ENCODE assay signal across 8 cellular contexts in genomic region chr3:125052671-125053303, GRCh38. TPM values are rescaled to one million over a fixed set of nuclear protein-coding genes. Genes with fewer than 3 reads are reported as not detected.
A peak's percentile ranks its signal among the peaks of the same experiment; 100 is the strongest.
DNase-seq lines count a peak whose midpoint lies in the region; ATAC-seq, FAIRE-seq and TF ChIP-seq lines count a peak whose summit lies in the region.

No MANE protein-coding gene starts in this region.

- peaks cover 0 to 44% (median 10%) of the 10 kb centered on the region in 11 experiments; a peak in 9 of 22 replicates for H4K20me1 ChIP-seq in BLaER1 treated with 17β-estradiol and CSF1 and Interleukin-3, amounts not matched to agents 10 nM and 100 nM
- peaks cover 67% of the 10 kb centered on the region for H4K20me1 ChIP-seq in astrocyte (ENCODE audit: insufficient read depth, low read length)

- H3K9me3 Mint-ChIP-seq in HFFc6 (no peaks in the 10 kb centered on the region), astrocyte (ENCODE audit: unreplicated experiment) (no peaks in the 10 kb centered on the region)

- peak; percentile 87 for DNase-seq in HFFc6
- DNase-seq in astrocyte (ENCODE audit: low read depth), result peak; percentile 92
- peak; percentile 40 to 78 for DNase-seq in lung microvascular endothelial cell (ENCODE audit: low read depth in 2 of 2)
- DNase-seq in urothelium cell line (ENCODE audit: low spot score), result peak; percentile 56
- no peak for DNase-seq in H7

- peaks cover 39% of the 10 kb centered on the region for H3K36me3 Mint-ChIP-seq in HFFc6 (ENCODE audit: low read depth)
- peaks cover 7% of the 10 kb centered on the region for H3K36me3 Mint-ChIP-seq in astrocyte (ENCODE audit: low read depth, unreplicated experiment)

- H3K27me3 Mint-ChIP-seq in HFFc6 (ENCODE audit: insufficient read depth) (peaks cover 4% of the 10 kb centered on the region), astrocyte (ENCODE audit: low read depth, unreplicated experiment) (no peaks in the 10 kb centered on the region)

- no peak overlapping the region for H2AFZ ChIP-seq in astrocyte (ENCODE audit: low read depth, low read length)

- H3K9me3 ChIP-seq in BLaER1 treated with 17β-estradiol and CSF1 and Interleukin-3, amounts not matched to agents 10 nM and 100 nM (replicated peaks in 1 of 11), result no peaks in the 10 kb centered on the region
- H3K9me3 ChIP-seq in astrocyte (ENCODE audit: insufficient read depth, low read depth, low read length), result no peaks in the 10 kb centered on the region

- peak overlapping the region in 5 of 11 experiments; percentile 13 to 47 (median 37); a peak in 7 of 22 replicates for H3K27ac ChIP-seq in BLaER1 treated with 17β-estradiol and CSF1 and Interleukin-3, amounts not matched to agents 10 nM and 100 nM
- peak overlapping the region; percentile 93 for H3K27ac ChIP-seq in astrocyte (ENCODE audit: low read depth, low read length)

- H3K79me2 ChIP-seq in astrocyte (ENCODE audit: insufficient read depth, low read length), result peaks cover 63% of the 10 kb centered on the region

- H3K9ac ChIP-seq in BLaER1 treated with 17β-estradiol and CSF1 and Interleukin-3, amounts not matched to agents 10 nM and 100 nM, result peak overlapping the region in 9 of 11 experiments; percentile 27 to 53 (median 46); a peak in 15 of 22 replicates
- peak overlapping the region; percentile 94 for H3K9ac ChIP-seq in astrocyte (ENCODE audit: low read length)

- no peak for ATAC-seq in GM21447 (IDR thresholded peaks at IDR 0.05; ENCODE audit: unreplicated experiment)
- no peak for ATAC-seq in GM19455 (IDR thresholded peaks at IDR 0.05; ENCODE audit: unreplicated experiment)

- H3K4me2 ChIP-seq in BLaER1 treated with 17β-estradiol and CSF1 and Interleukin-3, amounts not matched to agents 10 nM and 100 nM, result peak overlapping the region; percentile 88 to 100 (median 98)
- peak overlapping the region; percentile 89 for H3K4me2 ChIP-seq in astrocyte (ENCODE audit: low read length)

- H3K4me1 ChIP-seq in BLaER1 treated with 17β-estradiol and CSF1 and Interleukin-3, amounts not matched to agents 10 nM and 100 nM, result peaks cover 43 to 61% (median 57%) of the 10 kb centered on the region in 10 experiments
- peaks cover 53% of the 10 kb centered on the region for H3K4me1 ChIP-seq in astrocyte (ENCODE audit: insufficient read depth, low read length)

- H3K36me3 ChIP-seq in BLaER1 treated with 17β-estradiol and CSF1 and Interleukin-3, amounts not matched to agents 10 nM and 100 nM, result 0 out of 22 replicates have a peak, but pooled peaks cover 0 to 4% (median 0%) of the 10 kb centered on the region in 11 experiments
- peaks cover 2% of the 10 kb centered on the region for H3K36me3 ChIP-seq in astrocyte (ENCODE audit: insufficient read depth, low read length)
- H3K36me3 ChIP-seq in H7 (replicated peaks; ENCODE audit: control insufficient read depth, insufficient read depth, low read length), result no peaks in the 10 kb centered on the region

- H3K4me3 Mint-ChIP-seq in HFFc6 (peak overlapping the region; percentile 94), astrocyte (ENCODE audit: unreplicated experiment) (peak overlapping the region; percentile 93)

- TF ChIP-seq CTCF in HFFc6 (IDR thresholded peaks at IDR 0.05) (0 out of 2 replicates have a peak, but pooled peaks have one; percentile 13), astrocyte (IDR thresholded peaks at IDR 0.05; ENCODE audit: insufficient read depth, low read depth, low read length) (no peak)

- H3K4me3 ChIP-seq in BLaER1 treated with 17β-estradiol and CSF1 and Interleukin-3, amounts not matched to agents 10 nM and 100 nM, result peak overlapping the region; percentile 25 to 55 (median 40); a peak in 12 of 20 replicates
- peak overlapping the region; percentile 52 for H3K4me3 ChIP-seq in astrocyte (ENCODE audit: insufficient read depth, low read depth, low read length)
- no peak overlapping the region for H3K4me3 ChIP-seq in H7 (ENCODE audit: insufficient read depth, low read depth, low read length)

- peaks cover 0 to 6% (median 0%) of the 10 kb centered on the region in 11 experiments; a peak in 4 of 22 replicates for H3K27me3 ChIP-seq in BLaER1 treated with 17β-estradiol and CSF1 and Interleukin-3, amounts not matched to agents 10 nM and 100 nM
- H3K27me3 ChIP-seq in astrocyte (ENCODE audit: insufficient read depth, low read length) (no peaks in the 10 kb centered on the region), H7 (ENCODE audit: control insufficient read depth, insufficient read depth, low read length) (peaks cover 15% of the 10 kb centered on the region; the same call in 1 of the 2 replicates)

- H3K4me1 Mint-ChIP-seq in HFFc6 (ENCODE audit: low read depth) (peaks cover 76% of the 10 kb centered on the region), astrocyte (ENCODE audit: low read depth, unreplicated experiment) (peaks cover 69% of the 10 kb centered on the region)

- H3K27ac Mint-ChIP-seq in HFFc6 (peak overlapping the region; percentile 90), astrocyte (ENCODE audit: unreplicated experiment) (peak overlapping the region; percentile 77)

- FAIRE-seq in astrocyte (lab: Jason Lieb, UNC), result peak; percentile 37
- no peak for FAIRE-seq in urothelium cell line (lab: Jason Lieb, UNC)

RNA-seq across cellular contexts. Expression of gene HEG1, which starts 3.0 kb away (rescaled TPM):
- total RNA-seq in HFFc6 (2021; fragmentation: NEBNext Ultra II Directional; extraction: Animal tissue kit (Norgen Biotek cat#: 25700)), result 100 to 1,000 TPM in 4 of 6 experiments, 10 to 100 TPM in 2; 88.6 to 126 (median 105) TPM
- total RNA-seq in astrocyte (62.1 and 65.7 TPM in 2 replicates), lung microvascular endothelial cell (15.1 and 19.6 TPM in 2 replicates)
- 18.0 and 21.1 TPM in 2 replicates for total RNA-seq in H7 (2014; rRNA removed; shearing (Covaris generic))
